In genomic region chr1:151197863-151198253, GRCh38 we compare ENCODE assay signal across 8 cellular contexts. TPM values are rescaled to one million over a fixed set of nuclear protein-coding genes. Genes with fewer than 3 reads are reported as not detected.
DNase-seq lines count a peak whose midpoint lies in the region; ATAC-seq, FAIRE-seq and TF ChIP-seq lines count a peak whose summit lies in the region.

No MANE protein-coding gene starts in this region.

- ATAC-seq in body of pancreas, result peak; percentile 10
- no peak for ATAC-seq in HG02759 (IDR thresholded peaks at IDR 0.05; ENCODE audit: unreplicated experiment)
- ATAC-seq in HG03045 (IDR thresholded peaks at IDR 0.05; ENCODE audit: unreplicated experiment), result no peak

- peak overlapping the region; percentile 31 to 97 (median 93); a peak in 20 of 22 replicates for H3K9ac ChIP-seq in BLaER1 treated with 17β-estradiol and CSF1 and Interleukin-3, amounts not matched to agents 10 nM and 100 nM

- DNase-seq in body of pancreas (peak in 2 of 4 donors; percentile 27 to 31), NCI-H187 (lab: John Stamatoyannopoulos, UW) (no peak), GM12891 (ENCODE audit: insufficient read length, low spot score) (no peak)

- peak overlapping the region; percentile 61 to 99 (median 89) for H3K4me2 ChIP-seq in BLaER1 treated with 17β-estradiol and CSF1 and Interleukin-3, amounts not matched to agents 10 nM and 100 nM

- peak overlapping the region; percentile 19 to 97 (median 93); a peak in 19 of 22 replicates for H3K27ac ChIP-seq in BLaER1 treated with 17β-estradiol and CSF1 and Interleukin-3, amounts not matched to agents 10 nM and 100 nM
- H3K27ac ChIP-seq in body of pancreas (peak overlapping the region; percentile 84 to 93 (median 91)), mesodermal cell (ENCODE audit: low read depth, low read length, severe bottlenecking) (peak overlapping the region; percentile 89)

- H4K20me1 ChIP-seq in BLaER1 treated with 17β-estradiol and CSF1 and Interleukin-3, amounts not matched to agents 10 nM and 100 nM, result peaks cover 20 to 36% (median 32%) of the 10 kb centered on the region in 11 experiments; a peak in 21 of 22 replicates

- no peaks in the 10 kb centered on the region for H3K9me3 Mint-ChIP-seq in IgD-negative memory B cell

- TF ChIP-seq POLR2A in body of pancreas (IDR thresholded peaks at IDR 0.05) (no peak), GM12891 (IDR thresholded peaks at IDR 0.05; ENCODE audit: low read depth, low read length) (no peak)

- no peak for FAIRE-seq in GM12891 (lab: Jason Lieb, UNC)

- intact Hi-C loops in body of pancreas (cut with DNase I), result no loop called here

- peaks cover 6 to 23% (median 14%) of the 10 kb centered on the region in 11 experiments; a peak in 21 of 22 replicates for H3K36me3 ChIP-seq in BLaER1 treated with 17β-estradiol and CSF1 and Interleukin-3, amounts not matched to agents 10 nM and 100 nM
- H3K36me3 ChIP-seq in body of pancreas (replicated peaks in 1 of 2; ENCODE audit: insufficient read depth in 1 of 2, low read depth in 2 of 2) (no peaks in the 10 kb centered on the region), mesodermal cell (ENCODE audit: control insufficient read depth, insufficient read depth, low read length) (peaks cover 20% of the 10 kb centered on the region)

- no peaks in the 10 kb centered on the region for H3K9me3 ChIP-seq in BLaER1 treated with 17β-estradiol and CSF1 and Interleukin-3, amounts not matched to agents 10 nM and 100 nM (replicated peaks in 1 of 11)
- H3K9me3 ChIP-seq in body of pancreas (no peaks in the 10 kb centered on the region), mesodermal cell (ENCODE audit: control insufficient read depth, low read length) (no peaks in the 10 kb centered on the region)

- no peaks in the 10 kb centered on the region for H3K27me3 ChIP-seq in BLaER1 treated with 17β-estradiol and CSF1 and Interleukin-3, amounts not matched to agents 10 nM and 100 nM
- no peaks in the 10 kb centered on the region for H3K27me3 ChIP-seq in body of pancreas

- H3K27me3 Mint-ChIP-seq in IgD-negative memory B cell, result peaks cover 3% of the 10 kb centered on the region

- peaks cover 1% of the 10 kb centered on the region for H3K36me3 Mint-ChIP-seq in IgD-negative memory B cell

- TF ChIP-seq CTCF in body of pancreas (IDR thresholded peaks at IDR 0.05), result no peak

- H3K4me1 ChIP-seq in BLaER1 treated with 17β-estradiol and CSF1 and Interleukin-3, amounts not matched to agents 10 nM and 100 nM, result peaks cover 33 to 52% (median 41%) of the 10 kb centered on the region in 10 experiments
- peaks cover 26% of the 10 kb centered on the region for H3K4me1 ChIP-seq in body of pancreas
- no peaks in the 10 kb centered on the region for H3K4me1 ChIP-seq in mesodermal cell (ENCODE audit: control insufficient read depth, insufficient read depth, low read length, poor library complexity, severe bottlenecking)

- WGBS in body of pancreas, 2 donors, result 3 to 5% methylated on average over 10 of the region's 10 CpGs
- WGBS in mesodermal cell (ENCODE audit: insufficient coverage in 2 of 2), 2 experiments, result 42 to 46% methylated on average over 8 to 9 of the region's 10 CpGs

- H3K27ac Mint-ChIP-seq in IgD-negative memory B cell, result peak overlapping the region; percentile 93 to 99 (median 99)

- peaks cover 20 to 37% (median 30%) of the 10 kb centered on the region in 3 donors for H3K4me1 Mint-ChIP-seq in IgD-negative memory B cell

- H3K4me3 ChIP-seq in BLaER1 treated with 17β-estradiol and CSF1 and Interleukin-3, amounts not matched to agents 10 nM and 100 nM, result peak overlapping the region; percentile 81 to 100 (median 91)
- H3K4me3 ChIP-seq in body of pancreas, result no peak overlapping the region
- H3K4me3 ChIP-seq in mesodermal cell (ENCODE audit: extremely low read depth, insufficient read depth, low read length, poor library complexity, severe bottlenecking), result peak overlapping the region; percentile 100

- peak overlapping the region; percentile 97 to 98 (median 98) for H3K4me3 Mint-ChIP-seq in IgD-negative memory B cell

TF ChIP-seq in GM12891, 5 proteins besides CTCF, POLR2A, EP300 and RAD21:
- no peak for TF ChIP-seq SPI1 (IDR thresholded peaks at IDR 0.05; ENCODE audit: low read depth, low read length)
- no peak for TF ChIP-seq PAX5 (IDR thresholded peaks at IDR 0.05; ENCODE audit: insufficient read depth, low read length, severe bottlenecking)
- no peak for TF ChIP-seq POLR2AphosphoS5 (IDR thresholded peaks at IDR 0.05; ENCODE audit: low read depth, low read length)
- no peak for TF ChIP-seq TAF1 (IDR thresholded peaks at IDR 0.05; ENCODE audit: low read depth, low read length)
- no peak for TF ChIP-seq POU2F2 (IDR thresholded peaks at IDR 0.05; ENCODE audit: low read depth, low read length)
TF ChIP-seq in GM12891: peak in this region for 0.

RNA-seq across cellular contexts. Expression of gene PIP5K1A, which starts 0.5 kb away (rescaled TPM):
- polyA plus RNA-seq in IgD-negative memory B cell, result 20.3 TPM
- 10 to 100 TPM; 19.5 to 51.4 TPM for total RNA-seq in body of pancreas
- polyA plus RNA-seq in mesodermal cell (2013, experiment 1 of 2), result 72.7 TPM
- polyA plus RNA-seq in mesodermal cell (2013, experiment 2 of 2), result 64.5 TPM
- 26.0 TPM for polyA plus RNA-seq in GM12891 (2012; ENCODE audit: low read depth, missing spikeins)

RNA-seq across cellular contexts. Expression of gene VPS72, which starts 7.9 kb away (rescaled TPM):
- 81.0 TPM for polyA plus RNA-seq in IgD-negative memory B cell
- 10 to 100 TPM in 1 of 2 donors, 1 to 10 TPM in 1; 6.9 to 19.2 TPM for total RNA-seq in body of pancreas
- polyA plus RNA-seq in mesodermal cell (2013, experiment 1 of 2), result 66.8 TPM
- polyA plus RNA-seq in mesodermal cell (2013, experiment 2 of 2), result 57.4 TPM
- polyA plus RNA-seq in GM12891 (2012; ENCODE audit: low read depth, missing spikeins), result 27.4 TPM

RNA-seq across cellular contexts. Expression of gene TMOD4, which starts 22.1 kb away (rescaled TPM):
- polyA plus RNA-seq in IgD-negative memory B cell, result 1.0 TPM
- 1 to 10 TPM in 1 of 2 donors, not detected in 1; 3.0 TPM for total RNA-seq in body of pancreas
- 0.81 TPM for polyA plus RNA-seq in mesodermal cell (2013, experiment 1 of 2)
- not detected for polyA plus RNA-seq in mesodermal cell (2013, experiment 2 of 2)
- 0.98 TPM for polyA plus RNA-seq in GM12891 (2012; ENCODE audit: low read depth, missing spikeins)

RNA-seq across cellular contexts. Expression of gene SCNM1, which starts 31.9 kb away (rescaled TPM):
- 70.1 TPM for polyA plus RNA-seq in IgD-negative memory B cell
- 10 to 100 TPM; 16.2 to 28.0 TPM for total RNA-seq in body of pancreas
- 47.4 TPM for polyA plus RNA-seq in mesodermal cell (2013, experiment 1 of 2)
- 39.3 TPM for polyA plus RNA-seq in mesodermal cell (2013, experiment 2 of 2)
- 57.4 TPM for polyA plus RNA-seq in GM12891 (2012; ENCODE audit: low read depth, missing spikeins)

RNA-seq across cellular contexts. Expression of gene LYSMD1, which starts 32.2 kb away (rescaled TPM):
- 0.69 TPM for polyA plus RNA-seq in IgD-negative memory B cell
- 1 to 10 TPM; 6.7 to 9.6 TPM for total RNA-seq in body of pancreas
- 11.7 TPM for polyA plus RNA-seq in mesodermal cell (2013, experiment 1 of 2)
- polyA plus RNA-seq in mesodermal cell (2013, experiment 2 of 2), result 11.4 TPM
- polyA plus RNA-seq in GM12891 (2012; ENCODE audit: low read depth, missing spikeins), result 2.1 TPM

Comparison
In these comparisons a context has a peak if more than half of its experiments do, and no peak if none do; other contexts are left out.
1. H3K4me3 ChIP-seq: peak in BLaER1 treated with 17β-estradiol and CSF1 and Interleukin-3, amounts not matched to agents 10 nM and 100 nM (10 of 10) and mesodermal cell (single experiment); none in body of pancreas (0 of 2).
2. Peak in every context shown above with its lines, with median percentiles within 50 percentile points of each other: H3K27ac ChIP-seq.